Comparison of ENCODE assay signal across 12 cellular contexts in genomic region chr2:3594493-3595281, GRCh38. TPM values are rescaled to one million over a fixed set of nuclear protein-coding genes. Genes with fewer than 3 reads are reported as not detected.
DNase-seq lines count a peak whose midpoint lies in the region; ATAC-seq and TF ChIP-seq lines count a peak whose summit lies in the region.
"Had no signal": no experiment of that assay in that cellular context is flagged by ENCODE, and none has a peak within 500 bp of the region (broad histone marks: within the 10 kb centered on the region; RNA-seq: fewer than 3 reads in every experiment).

COLEC11 (plus strand) TSS chr2:3595112; CDS start chr2:3604341, 9,229 bp downstream.

- in situ Hi-C loops in brain microvascular endothelial cell (cut with HindIII; ENCODE audit: low pct_ligation_motif_present, low sequenced_read_pairs): no loop called here
- in situ Hi-C loops in gastrocnemius medialis (cut with MboI; ENCODE audit: low sequenced_read_pairs in 4 of 4): no loop called here

- no peak for TF ChIP-seq POLR2A in gastrocnemius medialis (IDR thresholded peaks at IDR 0.05)

- H3K36me3 ChIP-seq in brain microvascular endothelial cell (replicated peaks) (no peaks in the 10 kb centered on the region), gastrocnemius medialis (no peaks in the 10 kb centered on the region), OCI-LY7 (ENCODE audit: insufficient read depth, low read length) (no peaks in the 10 kb centered on the region)

- CTCF ChIA-PET in OCI-LY7 (lab: Charles Lee; ENCODE audit: unreplicated experiment): interaction anchor here (0.5 kb wide), 1 partner anchor 1314 kb away, joined by 7 read pairs; no protein-coding TSS in a partner anchor

- no peaks in the 10 kb centered on the region for H4K20me1 ChIP-seq in OCI-LY7 (ENCODE audit: insufficient read depth, low read length)

- TF ChIP-seq CTCF in brain microvascular endothelial cell (IDR thresholded peaks at IDR 0.05; ENCODE audit: low read depth, low read length, missing control alignments) (peak; percentile 57), gastrocnemius medialis (IDR thresholded peaks at IDR 0.05 in 4 of 5, conservative IDR thresholded peaks at IDR 0.05 in 1 of 5) (peak in 1 of 5 experiments; percentile 36), OCI-LY7 (conservative IDR thresholded peaks at IDR 0.05; ENCODE audit: low read length) (no peak)

- no TSS peak for BruUV-seq in OCI-LY7 (replicated peaks; lab: Mats Ljungman, UMichigan)

- DNase-seq in GM03348 (ENCODE audit: low spot score) (peak; percentile 63), brain microvascular endothelial cell (peak; percentile 60), iPS-NIHi7 (ENCODE audit: extremely low spot score) (peak; percentile 75), gastrocnemius medialis (no peak), OCI-LY7 (ENCODE audit: low spot score) (no peak), NCI-H1930 (lab: John Stamatoyannopoulos, UW) (no peak)
- DNase-seq: activated CD4-positive, alpha-beta T cell treated with anti-CD3 and anti-CD28 coated beads for 48 hours; anterior cingulate cortex; PC-9 had no signal

- no peaks in the 10 kb centered on the region for H3K79me2 ChIP-seq in OCI-LY7 (ENCODE audit: insufficient read depth, low read depth, low read length)

- peak within 1 kb of the TSS; percentile 37 for H3K4me3 ChIP-seq in brain microvascular endothelial cell (ENCODE audit: low read depth, low read length)
- H3K4me3 ChIP-seq in gastrocnemius medialis: peak within 1 kb of the TSS in 3 of 4 donors; percentile 6 to 35 (median 14)
- H3K4me3 ChIP-seq in OCI-LY7 (ENCODE audit: low read depth, low read length, poor library complexity, severe bottlenecking): no peak within 1 kb of the TSS
- H3K4me3 ChIP-seq: PC-9 had no signal

- POLR2A ChIA-PET in OCI-LY7 (lab: Charles Lee): interaction anchor here (0.6 to 1.7 kb wide), 3 partner anchors 12 to 75 kb away, joined by 3 to 4 read pairs (median 3); partner anchors contain the start of gene ADI1

- H2AFZ ChIP-seq in OCI-LY7 (ENCODE audit: low read length): no peak within 1 kb of the TSS
- H2AFZ ChIP-seq: PC-9 had no signal

- H3K9me3 ChIP-seq in gastrocnemius medialis (no peaks in the 10 kb centered on the region), OCI-LY7 (ENCODE audit: low read length) (no peaks in the 10 kb centered on the region)

- ATAC-seq in gastrocnemius medialis: peak in 1 of 2 donors; percentile 21
- ATAC-seq in HG03135 (IDR thresholded peaks at IDR 0.05; ENCODE audit: unreplicated experiment): no peak
- ATAC-seq in GM21447 (IDR thresholded peaks at IDR 0.05; ENCODE audit: unreplicated experiment): no peak

- H3K27me3 ChIP-seq in brain microvascular endothelial cell (replicated peaks) (no peaks in the 10 kb centered on the region), gastrocnemius medialis (no peaks in the 10 kb centered on the region)

- H3K9me2 ChIP-seq in OCI-LY7 (ENCODE audit: insufficient read depth, low read length): no peaks in the 10 kb centered on the region

- no peaks in the 10 kb centered on the region for H3K4me1 ChIP-seq in gastrocnemius medialis
- no peaks in the 10 kb centered on the region for H3K4me1 ChIP-seq in OCI-LY7 (ENCODE audit: insufficient read depth, low read length, poor library complexity, severe bottlenecking)

- intact Hi-C loops in gastrocnemius medialis (cut with DNase I; ENCODE audit: low total_unique reads): loop anchor here (10.0 kb wide), 1 partner anchor 60 kb away; the partner anchor contains the start of gene ALLC
- intact Hi-C loops in OCI-LY7 (cut with micrococcal nuclease; ENCODE audit: unreplicated experiment): no loop called here

- H3K27ac ChIP-seq in brain microvascular endothelial cell (no peak within 1 kb of the TSS), gastrocnemius medialis (peak within 1 kb of the TSS in 1 of 4 donors; percentile 5), OCI-LY7 (ENCODE audit: low read depth, low read length, poor library complexity, severe bottlenecking) (no peak within 1 kb of the TSS)
- H3K27ac ChIP-seq: PC-9 had no signal

- H3K4me2 ChIP-seq in OCI-LY7 (ENCODE audit: low read length): no peak within 1 kb of the TSS
- H3K4me2 ChIP-seq: PC-9 had no signal

RNA-seq across cellular contexts. Expression of gene COLEC11, which starts in this region (rescaled TPM):
- total RNA-seq in gastrocnemius medialis: under 1 TPM in 2 of 4 donors, not detected in 2; 0.29 to 0.36 TPM
- not detected in 2 replicates for total RNA-seq in OCI-LY7 (2014; rRNA removed; shearing (Covaris generic))
- 1.1 and 1.7 TPM in 2 replicates for total RNA-seq in OCI-LY7 (2022)
- total RNA-seq: renal cortical epithelial cell had no signal

Comparison
In these comparisons a context has a peak if more than half of its experiments do, and no peak if none do; other contexts are left out.
1. DNase-seq: peak in GM03348 (single experiment), brain microvascular endothelial cell (single experiment) and iPS-NIHi7 (single experiment); none in gastrocnemius medialis (0 of 2), OCI-LY7 (single experiment) and NCI-H1930 (0 of 2).